Comparison of ENCODE assay signal across 24 cellular contexts in genomic region chr18:51807336-51807735, GRCh38.
"Had no signal": no experiment of that assay in that cellular context is flagged by ENCODE, and none has a peak within 500 bp of the region (broad histone marks: within the 10 kb centered on the region; RNA-seq: fewer than 3 reads in every experiment).

No MANE protein-coding gene starts in this region.

- DNase-seq: colonic mucosa; cortex of kidney; dermis blood vessel endothelial cell; dorsolateral prefrontal cortex; effector CD4-positive, alpha-beta T cell; effector CD8-positive, alpha-beta T cell; effector memory CD4-positive, alpha-beta T cell; effector memory CD8-positive, alpha-beta T cell; endodermal cell; erythroblast; esophagus squamous epithelium; foreskin fibroblast; foreskin keratinocyte; foreskin melanocyte; gastrocnemius medialis; glutamatergic neuron; head of caudate nucleus; heart left ventricle; heart right ventricle had no signal

- H3K4me3 Mint-ChIP-seq: dendritic cell treated with granulocyte-macrophage colony-stimulating factor and Interleukin-4, amounts not matched to agents 40 ng/mL and 50 ng/mL, for 4 days; effector memory CD8-positive, alpha-beta T cell; endodermal cell had no signal

- H3K27me3 ChIP-seq: colonic mucosa, dorsolateral prefrontal cortex, esophagus squamous epithelium, foreskin keratinocyte, gastrocnemius medialis, gastroesophageal sphincter, heart left ventricle, heart right ventricle had no signal

- H3K4me1 ChIP-seq: colonic mucosa, esophagus squamous epithelium, foreskin keratinocyte, gastrocnemius medialis, gastroesophageal sphincter, heart left ventricle, heart right ventricle had no signal

- H3K27ac ChIP-seq: colonic mucosa, coronary artery, dorsolateral prefrontal cortex, epithelial cell of prostate, esophagus squamous epithelium, foreskin keratinocyte, gastrocnemius medialis, gastroesophageal sphincter, heart left ventricle, heart right ventricle had no signal

- H3K27me3 Mint-ChIP-seq: dendritic cell treated with granulocyte-macrophage colony-stimulating factor and Interleukin-4, amounts not matched to agents 40 ng/mL and 50 ng/mL, for 4 days; effector memory CD8-positive, alpha-beta T cell had no signal

- H3K27ac Mint-ChIP-seq: dendritic cell treated with granulocyte-macrophage colony-stimulating factor and Interleukin-4, amounts not matched to agents 40 ng/mL and 50 ng/mL, for 4 days; effector memory CD8-positive, alpha-beta T cell; endodermal cell had no signal

- H3K36me3 ChIP-seq: colonic mucosa, esophagus squamous epithelium, gastrocnemius medialis, gastroesophageal sphincter, heart left ventricle, heart right ventricle had no signal

- ATAC-seq: effector memory CD8-positive, alpha-beta T cell; esophagus mucosa; foreskin keratinocyte; gastrocnemius medialis; gastroesophageal sphincter; heart left ventricle; heart right ventricle had no signal

- H3K9me3 ChIP-seq: colonic mucosa, esophagus squamous epithelium, gastrocnemius medialis, gastroesophageal sphincter, heart left ventricle had no signal

- H3K9me3 Mint-ChIP-seq: endodermal cell had no signal

- H3K4me1 Mint-ChIP-seq: endodermal cell had no signal

- H3K4me3 ChIP-seq: colonic mucosa, coronary artery, dorsolateral prefrontal cortex, esophagus squamous epithelium, gastrocnemius medialis, gastroesophageal sphincter, heart left ventricle, heart right ventricle had no signal
